In genomic region chr2:223815884-223816570, GRCh38 we compare ENCODE assay signal across 1 cellular context.
TF ChIP-seq lines count a peak whose summit lies in the region.

No MANE protein-coding gene starts in this region.

TF ChIP-seq in GM12878, 131 proteins besides CTCF, POLR2A, EP300 and RAD21 (continued from another document):
- no peak for TF ChIP-seq PKNOX1 (IDR thresholded peaks at IDR 0.05)
- TF ChIP-seq ZSCAN29 (IDR thresholded peaks at IDR 0.05): no peak
- TF ChIP-seq NFXL1 (IDR thresholded peaks at IDR 0.05; ENCODE audit: borderline replicate concordance): no peak
- no peak for TF ChIP-seq CEBPB (IDR thresholded peaks at IDR 0.05; ENCODE audit: borderline replicate concordance in 1 of 2, low read depth in 2 of 2, low read length in 2 of 2)
- no peak for TF ChIP-seq WRNIP1 (IDR thresholded peaks at IDR 0.05; ENCODE audit: borderline replicate concordance, low read depth, low read length)
- no peak for TF ChIP-seq RELB (IDR thresholded peaks at IDR 0.05; ENCODE audit: low read depth)
